ENCODE assay signal across 14 cellular contexts in genomic region chr17:32385971-32386370, GRCh38. TPM values are rescaled to one million over a fixed set of nuclear protein-coding genes. Genes with fewer than 3 reads are reported as not detected.
DNase-seq lines count a peak whose midpoint lies in the region; ATAC-seq and TF ChIP-seq lines count a peak whose summit lies in the region.
"Had no signal": no experiment of that assay in that cellular context is flagged by ENCODE, and none has a peak within 500 bp of the region (broad histone marks: within the 10 kb centered on the region; RNA-seq: fewer than 3 reads in every experiment).

No MANE protein-coding gene starts in this region.

- peaks cover 14% of the 10 kb centered on the region for H3K4me1 ChIP-seq in hepatocyte (ENCODE audit: insufficient read depth)
- H3K4me1 ChIP-seq in subcutaneous abdominal adipose tissue (ENCODE audit: control insufficient read depth in 5 of 5, insufficient read depth in 5 of 5, low read length in 5 of 5): no peaks in the 10 kb centered on the region
- H3K4me1 ChIP-seq: BLaER1 had no signal

- H4K20me1 ChIP-seq in hepatocyte (ENCODE audit: insufficient read depth, poor library complexity, severe bottlenecking): no peaks in the 10 kb centered on the region

- no peak overlapping the region for H3K9ac ChIP-seq in subcutaneous abdominal adipose tissue (ENCODE audit: low read length in 5 of 5)
- H3K9ac ChIP-seq: BLaER1 had no signal

- H3K27me3 ChIP-seq in hepatocyte (no peaks in the 10 kb centered on the region), subcutaneous abdominal adipose tissue (ENCODE audit: control insufficient read depth in 5 of 5, insufficient read depth in 4 of 5, low read length in 5 of 5) (no peaks in the 10 kb centered on the region)
- H3K27me3 ChIP-seq: BLaER1 had no signal

- peaks cover 11% of the 10 kb centered on the region for H3K4me1 Mint-ChIP-seq in activated T-cell treated with anti-CD3 and anti-CD28 coated beads, Interleukin-2, amount 50 U/mL, for 72 hours (ENCODE audit: low read depth)

- TF ChIP-seq CTCF in RWPE1 (conservative IDR thresholded peaks at IDR 0.05; ENCODE audit: low read depth) (no peak), hepatocyte (IDR thresholded peaks at IDR 0.05; ENCODE audit: poor library complexity) (no peak)

- peaks cover 4 to 10% of the 10 kb centered on the region in 2 donors for H3K36me3 Mint-ChIP-seq in activated T-cell treated with anti-CD3 and anti-CD28 coated beads, Interleukin-2, amount 50 U/mL, for 72 hours (ENCODE audit: insufficient read depth in 2 of 2)

- no peaks in the 10 kb centered on the region for H3K9me3 Mint-ChIP-seq in activated T-cell treated with anti-CD3 and anti-CD28 coated beads, Interleukin-2, amount 50 U/mL, for 72 hours

- WGBS in hepatocyte (ENCODE audit: low lambda C conversion rate, missing lambda C conversion rate): 75% methylated on average over 5 of the region's 5 CpGs

- no peaks in the 10 kb centered on the region for H3K36me3 ChIP-seq in hepatocyte (replicated peaks; ENCODE audit: insufficient read depth, low read depth)
- peaks cover 11 to 39% (median 17%) of the 10 kb centered on the region in 5 donors for H3K36me3 ChIP-seq in subcutaneous abdominal adipose tissue (ENCODE audit: control insufficient read depth in 5 of 5, insufficient read depth in 5 of 5, low read length in 5 of 5)

- POLR2A ChIA-PET in RWPE1 (lab: Yijun Ruan, JAX; ENCODE audit: low non-redundant PET): no interaction called here

- H3K9me2 ChIP-seq in hepatocyte (replicated peaks; ENCODE audit: insufficient read depth): no peaks in the 10 kb centered on the region

- no peak for DNase-seq in activated T-cell treated with anti-CD3 and anti-CD28 coated beads, Interleukin-2, amount 50 U/mL, for 72 hours
- DNase-seq in activated T-cell treated with anti-CD3 and anti-CD28 coated beads for 4 hours: no peak
- DNase-seq in RWPE1 (ENCODE audit: low spot score): no peak
- no peak for DNase-seq in hepatocyte (ENCODE audit: low spot score)
- DNase-seq in NCI-H2196 (lab: John Stamatoyannopoulos, UW; ENCODE audit: unreplicated experiment): no peak
- DNase-seq in HPDE6-E6E7 (ENCODE audit: extremely low spot score): no peak
- DNase-seq in NCI-H82 treated with DMSO at 0.1 percent for 48 hours (lab: John Stamatoyannopoulos, UW; ENCODE audit: unreplicated experiment): no peak
- DNase-seq: AML-193, DMS53, GF-D8 had no signal

- no peak overlapping the region for H3K4me3 Mint-ChIP-seq in activated T-cell treated with anti-CD3 and anti-CD28 coated beads, Interleukin-2, amount 50 U/mL, for 72 hours

- H3K4me3 ChIP-seq in hepatocyte (no peak overlapping the region), subcutaneous abdominal adipose tissue (ENCODE audit: low read depth in 1 of 5, low read length in 5 of 5) (no peak overlapping the region)
- H3K4me3 ChIP-seq: BLaER1 had no signal

- H3K27ac ChIP-seq in RWPE1 (0 out of 2 replicates have a peak overlapping the region, but pooled peaks have one; percentile 16), hepatocyte (peak overlapping the region; percentile 12), subcutaneous abdominal adipose tissue (ENCODE audit: low read depth, low read length) (peak overlapping the region; percentile 16)
- H3K27ac ChIP-seq: 22Rv1, BLaER1 had no signal

- CTCF ChIA-PET in RWPE1 (lab: Yijun Ruan, JAX): no interaction called here

- H3K9me3 ChIP-seq in hepatocyte (ENCODE audit: low read depth) (no peaks in the 10 kb centered on the region), subcutaneous abdominal adipose tissue (ENCODE audit: control insufficient read depth in 5 of 5, low read length in 5 of 5) (no peaks in the 10 kb centered on the region)
- H3K9me3 ChIP-seq: BLaER1 had no signal

- no peak overlapping the region for H2AFZ ChIP-seq in hepatocyte

- H3K79me2 ChIP-seq in hepatocyte: no peaks in the 10 kb centered on the region

- no peak for ATAC-seq in activated T-cell treated with anti-CD3 and anti-CD28 coated beads, Interleukin-2, amount 50 U/mL, for 72 hours (replicated peaks in 1 of 2)
- ATAC-seq: HCT116 had no signal

- peak overlapping the region; percentile 4 for H3K4me2 ChIP-seq in hepatocyte
- H3K4me2 ChIP-seq: BLaER1 had no signal

- no peaks in the 10 kb centered on the region for H3K27me3 Mint-ChIP-seq in activated T-cell treated with anti-CD3 and anti-CD28 coated beads, Interleukin-2, amount 50 U/mL, for 72 hours (ENCODE audit: low read depth)

- H3K27ac Mint-ChIP-seq in activated T-cell treated with anti-CD3 and anti-CD28 coated beads, Interleukin-2, amount 50 U/mL, for 72 hours: peak overlapping the region; percentile 32

RNA-seq across cellular contexts. Expression of gene ZNF207, which starts 36.0 kb away (rescaled TPM):
- total RNA-seq in activated T-cell treated with anti-CD3 and anti-CD28 coated beads, Interleukin-2, amount 50 U/mL, for 72 hours: 100 to 1,000 TPM; 181 to 188 TPM
- total RNA-seq in hepatocyte: 138 and 161 TPM in 2 replicates
- polyA plus RNA-seq in hepatocyte: 137 and 138 TPM in 2 replicates

RNA-seq across cellular contexts. Expression of gene C17orf75, which starts 44.0 kb away (rescaled TPM):
- 10 to 100 TPM; 32.6 to 40.0 TPM for total RNA-seq in activated T-cell treated with anti-CD3 and anti-CD28 coated beads, Interleukin-2, amount 50 U/mL, for 72 hours
- 20.1 and 25.7 TPM in 2 replicates for total RNA-seq in hepatocyte
- 13.5 and 16.0 TPM in 2 replicates for polyA plus RNA-seq in hepatocyte

RNA-seq across cellular contexts. Expression of gene PSMD11, which starts 58.3 kb away (rescaled TPM):
- total RNA-seq in activated T-cell treated with anti-CD3 and anti-CD28 coated beads, Interleukin-2, amount 50 U/mL, for 72 hours: 100 to 1,000 TPM; 131 to 134 TPM
- 61.6 and 62.0 TPM in 2 replicates for total RNA-seq in hepatocyte
- polyA plus RNA-seq in hepatocyte: 141 and 145 TPM in 2 replicates
